ENCODE assay signal across 25 cellular contexts in genomic region chr6:136736281-136736960, GRCh38. TPM values are rescaled to one million over a fixed set of nuclear protein-coding genes. Genes with fewer than 3 reads are reported as not detected.
DNase-seq lines count a peak whose midpoint lies in the region; ATAC-seq and TF ChIP-seq lines count a peak whose summit lies in the region.
"Had no signal": no experiment of that assay in that cellular context is flagged by ENCODE, and none has a peak within 500 bp of the region (broad histone marks: within the 10 kb centered on the region; RNA-seq: fewer than 3 reads in every experiment).

No MANE protein-coding gene starts in this region.

- POLR2A ChIA-PET in activated CD8-positive, alpha-beta T cell treated with anti-CD3 and anti-CD28 coated beads for 36 hours (lab: Charles Lee), result no interaction called here

- H3K4me3 ChIP-seq in fibroblast of villous mesenchyme (ENCODE audit: low read depth, low read length), result no peak overlapping the region
- H3K4me3 ChIP-seq: A549, dorsolateral prefrontal cortex, GM23338, spleen, uterus had no signal

- in situ Hi-C loops in ACHN (cut with HindIII; ENCODE audit: low pct_ligation_motif_present, low pct_unique_long_range_greater_than_20kb, low sequenced_read_pairs), result no loop called here

- no peaks in the 10 kb centered on the region for H3K36me3 Mint-ChIP-seq in activated CD8-positive, alpha-beta T cell treated with anti-CD3 and anti-CD28 coated beads for 36 hours (ENCODE audit: low read depth)
- H3K36me3 Mint-ChIP-seq: stimulated activated effector memory CD8-positive, alpha-beta T cell treated with anti-CD3 and anti-CD28 coated beads, Interleukin-12 subunit alpha, Interleukin-12 subunit beta, amount 100 ng/mL, for 72 hours had no signal

- no peak overlapping the region for H3K27ac Mint-ChIP-seq in activated CD8-positive, alpha-beta T cell treated with anti-CD3 and anti-CD28 coated beads for 36 hours
- H3K27ac Mint-ChIP-seq: activated CD4-positive, alpha-beta T cell treated with anti-CD3 and anti-CD28 coated beads, Interleukin-2, amount 10 ng/mL, durations not matched to agents 24 days and 14 days; activated naive CD4-positive, alpha-beta T cell treated with anti-CD3 and anti-CD28 coated beads, Interleukin-2, amount 50 U/mL, for 24 hours; GM23338; HFFc6; T-helper 2 cell treated with Interferon-gamma antibody and Interleukin-4, amounts not matched to agents 5 μg/mL and 100 μg/mL, for 36 hours had no signal

- H3K4me1 Mint-ChIP-seq in activated CD8-positive, alpha-beta T cell treated with anti-CD3 and anti-CD28 coated beads for 36 hours (ENCODE audit: low read depth), result peaks cover 10% of the 10 kb centered on the region

- H3K27me3 Mint-ChIP-seq in activated CD8-positive, alpha-beta T cell treated with anti-CD3 and anti-CD28 coated beads for 36 hours, result no peaks in the 10 kb centered on the region
- H3K27me3 Mint-ChIP-seq: activated CD4-positive, alpha-beta T cell treated with anti-CD3 and anti-CD28 coated beads, Interleukin-2, amount 10 ng/mL, durations not matched to agents 24 days and 14 days; activated naive CD4-positive, alpha-beta T cell treated with anti-CD3 and anti-CD28 coated beads, Interleukin-2, amount 50 U/mL, for 24 hours; central memory CD8-positive, alpha-beta T cell had no signal

- CTCF ChIA-PET in activated CD8-positive, alpha-beta T cell treated with anti-CD3 and anti-CD28 coated beads for 36 hours (lab: Charles Lee), result interaction anchor here (1.3 kb wide), 1 partner anchor 92 kb away, joined by 3 read pairs; no protein-coding TSS in a partner anchor

- no peak for TF ChIP-seq CTCF in fibroblast of villous mesenchyme (IDR thresholded peaks at IDR 0.05; ENCODE audit: insufficient read depth, low read depth, low read length)
- no peak for TF ChIP-seq CTCF in activated CD8-positive, alpha-beta T cell treated with anti-CD3 and anti-CD28 coated beads for 36 hours (IDR thresholded peaks at IDR 0.05)

- ATAC-seq in GM19043 (IDR thresholded peaks at IDR 0.05; ENCODE audit: low read depth, unreplicated experiment) (peak; percentile 54), HG03354 (IDR thresholded peaks at IDR 0.05; ENCODE audit: poor library complexity, severe bottlenecking, unreplicated experiment) (peak; percentile 61), HG03469 (IDR thresholded peaks at IDR 0.05; ENCODE audit: unreplicated experiment) (no peak)
- no peak for ATAC-seq in activated CD8-positive, alpha-beta T cell treated with anti-CD3 and anti-CD28 coated beads for 36 hours
- ATAC-seq: A549; GM23338; left colon; stimulated activated effector memory CD8-positive, alpha-beta T cell treated with anti-CD3 and anti-CD28 coated beads, Interleukin-12 subunit alpha, Interleukin-12 subunit beta, amount 100 ng/mL, for 72 hours had no signal

- intact Hi-C loops in activated CD8-positive, alpha-beta T cell treated with anti-CD3 and anti-CD28 coated beads for 36 hours (cut with micrococcal nuclease), result no loop called here

- no peak overlapping the region for H3K4me3 Mint-ChIP-seq in activated CD8-positive, alpha-beta T cell treated with anti-CD3 and anti-CD28 coated beads for 36 hours
- H3K4me3 Mint-ChIP-seq: activated CD4-positive, alpha-beta T cell treated with anti-CD3 and anti-CD28 coated beads, Interleukin-2, amount 10 ng/mL, durations not matched to agents 24 days and 14 days; activated naive CD4-positive, alpha-beta T cell treated with anti-CD3 and anti-CD28 coated beads, Interleukin-2, amount 50 U/mL, for 24 hours; central memory CD8-positive, alpha-beta T cell; GM23338; HFFc6; stimulated activated effector memory CD8-positive, alpha-beta T cell treated with anti-CD3 and anti-CD28 coated beads, Interleukin-12 subunit alpha, Interleukin-12 subunit beta, amount 100 ng/mL, for 72 hours; T-helper 2 cell treated with Interferon-gamma antibody and Interleukin-4, amounts not matched to agents 5 μg/mL and 100 μg/mL, for 36 hours had no signal

- H3K9me3 Mint-ChIP-seq in activated CD8-positive, alpha-beta T cell treated with anti-CD3 and anti-CD28 coated beads for 36 hours, result no peaks in the 10 kb centered on the region
- H3K9me3 Mint-ChIP-seq: activated CD4-positive, alpha-beta T cell treated with anti-CD3 and anti-CD28 coated beads, Interleukin-2, amount 10 ng/mL, durations not matched to agents 24 days and 14 days; activated naive CD4-positive, alpha-beta T cell treated with anti-CD3 and anti-CD28 coated beads, Interleukin-2, amount 50 U/mL, for 24 hours; central memory CD8-positive, alpha-beta T cell; GM23338; HFFc6; stimulated activated effector memory CD8-positive, alpha-beta T cell treated with anti-CD3 and anti-CD28 coated beads, Interleukin-12 subunit alpha, Interleukin-12 subunit beta, amount 100 ng/mL, for 72 hours; T-helper 2 cell treated with Interferon-gamma antibody and Interleukin-4, amounts not matched to agents 5 μg/mL and 100 μg/mL, for 36 hours had no signal

- DNase-seq in ACHN (peak; percentile 46), fibroblast of villous mesenchyme (ENCODE audit: low read depth) (peak; percentile 41), NCI-H2081 (lab: John Stamatoyannopoulos, UW) (no peak), HuH-7 (ENCODE audit: low spot score) (no peak)
- no peak for DNase-seq in activated CD8-positive, alpha-beta T cell treated with anti-CD3 and anti-CD28 coated beads for 36 hours
- DNase-seq: activated CD4-positive, alpha-beta T cell treated with anti-CD3 and anti-CD28 coated beads, Interleukin-2, amount 10 ng/mL, durations not matched to agents 24 days and 14 days; DMS79; dorsolateral prefrontal cortex; head of caudate nucleus; HFFc6; left colon; NCI-H2081 treated with DMSO at 0.1 percent for 48 hours; NCI-H446; spleen; stimulated activated CD4-positive, alpha-beta T cell treated with anti-CD3 and anti-CD28 coated beads, Interleukin-2, amount 100 ng/mL, for 48 hours; uterus had no signal

RNA-seq across cellular contexts. Expression of gene MAP3K5, which starts 55.9 kb away (rescaled TPM):
- total RNA-seq in fibroblast of villous mesenchyme, result 30.6 and 84.6 TPM in 2 replicates
- 1 to 10 TPM; 4.4 to 4.6 TPM for total RNA-seq in activated CD8-positive, alpha-beta T cell treated with anti-CD3 and anti-CD28 coated beads for 36 hours

Comparison
In these comparisons a context has a peak if more than half of its experiments do, and no peak if none do; other contexts are left out.
1. DNase-seq: peak in ACHN (single experiment) and fibroblast of villous mesenchyme (single experiment); none in activated CD8-positive, alpha-beta T cell treated with anti-CD3 and anti-CD28 coated beads for 36 hours (single experiment), NCI-H2081 (0 of 2) and HuH-7 (single experiment).
2. ATAC-seq: peak in GM19043 (single experiment) and HG03354 (single experiment); none in activated CD8-positive, alpha-beta T cell treated with anti-CD3 and anti-CD28 coated beads for 36 hours (single experiment) and HG03469 (single experiment).